ENCODE assay signal across 15 cellular contexts in the genomic region with DNA sequence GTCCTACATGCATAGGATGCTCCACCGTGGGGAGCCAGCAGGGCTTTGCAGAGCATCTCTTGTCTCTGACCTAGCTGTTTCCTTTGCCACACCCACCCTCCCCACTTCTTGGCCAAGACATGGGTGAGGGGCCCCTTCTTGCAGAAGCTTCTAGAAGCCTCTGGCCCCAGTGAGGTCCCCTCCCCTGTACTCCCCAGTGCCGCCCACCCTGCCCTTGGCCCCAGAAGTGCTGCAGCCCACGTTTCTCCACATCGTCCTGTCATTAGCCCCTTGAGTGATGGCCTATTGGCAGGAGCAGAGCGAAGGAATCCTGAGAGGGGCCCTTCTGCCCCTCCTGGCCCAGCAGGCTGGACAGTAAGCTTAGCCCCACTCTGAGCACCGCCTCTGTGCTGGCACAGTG. TPM values are rescaled to one million over a fixed set of nuclear protein-coding genes. Genes with fewer than 3 reads are reported as not detected.
DNase-seq lines count a peak whose midpoint lies in the region; ATAC-seq and TF ChIP-seq lines count a peak whose summit lies in the region.
"Had no signal": no experiment of that assay in that cellular context is flagged by ENCODE, and none has a peak within 500 bp of the region (broad histone marks: within the 10 kb centered on the region; RNA-seq: fewer than 3 reads in every experiment).

No MANE protein-coding gene starts in this region.

- peaks cover 7 to 65% (median 44%) of the 10 kb centered on the region in 11 experiments for H3K36me3 ChIP-seq in BLaER1 treated with 17β-estradiol and CSF1 and Interleukin-3, amounts not matched to agents 10 nM and 100 nM
- no peaks in the 10 kb centered on the region for H3K36me3 ChIP-seq in CD8-positive, alpha-beta T cell (ENCODE audit: insufficient read depth, low read length)

- no peak for DNase-seq in CD8-positive, alpha-beta T cell
- DNase-seq in activated T-helper 1 cell treated with anti-CD3 and anti-CD28 coated beads, Interleukin-12 subunit alpha, Interleukin-12 subunit beta, Interleukin-2, Interleukin-4 antibody, amounts not matched to agents 30 ng/mL and 10 ng/mL and 1 ng/mL, durations not matched to agents 14 hours and 24 hours and 36 hours (ENCODE audit: low spot score), result no peak
- no peak for DNase-seq in glomerular visceral epithelial cell (ENCODE audit: extremely low spot score)
- no peak for DNase-seq in NCI-H2196 (lab: John Stamatoyannopoulos, UW; ENCODE audit: unreplicated experiment)
- no peak for DNase-seq in activated CD4-positive, alpha-beta T cell treated with anti-CD3 and anti-CD28 coated beads, Interleukin-2, amount 50 U/mL, for 4 hours
- DNase-seq: activated CD4-positive, alpha-beta T cell treated with anti-CD3 and anti-CD28 coated beads, Interleukin-2, amount 50 U/mL, for 1 hour; kidney; NCI-H1930; NCI-H69; trophoblast cell had no signal

- H3K9me3 Mint-ChIP-seq in CD8-positive, alpha-beta T cell, result no peaks in the 10 kb centered on the region
- no peaks in the 10 kb centered on the region for H3K9me3 Mint-ChIP-seq in activated T-helper 1 cell treated with anti-CD3 and anti-CD28 coated beads, Interleukin-12 subunit alpha, Interleukin-12 subunit beta, Interleukin-2, Interleukin-4 antibody, amounts not matched to agents 30 ng/mL and 10 ng/mL and 1 ng/mL, durations not matched to agents 14 hours and 24 hours and 36 hours
- peaks cover 4% of the 10 kb centered on the region for H3K9me3 Mint-ChIP-seq in nephron

- no peaks in the 10 kb centered on the region for H3K27me3 Mint-ChIP-seq in CD8-positive, alpha-beta T cell (ENCODE audit: low read depth)
- no peaks in the 10 kb centered on the region for H3K27me3 Mint-ChIP-seq in activated T-helper 1 cell treated with anti-CD3 and anti-CD28 coated beads, Interleukin-12 subunit alpha, Interleukin-12 subunit beta, Interleukin-2, Interleukin-4 antibody, amounts not matched to agents 30 ng/mL and 10 ng/mL and 1 ng/mL, durations not matched to agents 14 hours and 24 hours and 36 hours (ENCODE audit: insufficient read depth)
- H3K27me3 Mint-ChIP-seq in nephron (ENCODE audit: low read depth), result peaks cover 4% of the 10 kb centered on the region

- H4K20me1 ChIP-seq in BLaER1 treated with 17β-estradiol and CSF1 and Interleukin-3, amounts not matched to agents 10 nM and 100 nM, result no peaks in the 10 kb centered on the region

- peak overlapping the region; percentile 65 for H3K4me3 Mint-ChIP-seq in CD8-positive, alpha-beta T cell
- H3K4me3 Mint-ChIP-seq in activated T-helper 1 cell treated with anti-CD3 and anti-CD28 coated beads, Interleukin-12 subunit alpha, Interleukin-12 subunit beta, Interleukin-2, Interleukin-4 antibody, amounts not matched to agents 30 ng/mL and 10 ng/mL and 1 ng/mL, durations not matched to agents 14 hours and 24 hours and 36 hours, result peak overlapping the region; percentile 82
- peak overlapping the region; percentile 71 to 77 (median 75) for H3K4me3 Mint-ChIP-seq in nephron

- peak overlapping the region; percentile 45 for H3K27ac Mint-ChIP-seq in CD8-positive, alpha-beta T cell
- H3K27ac Mint-ChIP-seq in activated T-helper 1 cell treated with anti-CD3 and anti-CD28 coated beads, Interleukin-12 subunit alpha, Interleukin-12 subunit beta, Interleukin-2, Interleukin-4 antibody, amounts not matched to agents 30 ng/mL and 10 ng/mL and 1 ng/mL, durations not matched to agents 14 hours and 24 hours and 36 hours, result peak overlapping the region; percentile 64
- no peak overlapping the region for H3K27ac Mint-ChIP-seq in nephron

- peaks cover 0 to 18% (median 7%) of the 10 kb centered on the region in 11 experiments; a peak in 16 of 22 replicates for H3K9me3 ChIP-seq in BLaER1 treated with 17β-estradiol and CSF1 and Interleukin-3, amounts not matched to agents 10 nM and 100 nM (replicated peaks in 1 of 11)
- no peaks in the 10 kb centered on the region for H3K9me3 ChIP-seq in CD8-positive, alpha-beta T cell (ENCODE audit: low read length)
- H3K9me3 ChIP-seq: mucosa of descending colon had no signal

- H3K4me2 ChIP-seq in BLaER1 treated with 17β-estradiol and CSF1 and Interleukin-3, amounts not matched to agents 10 nM and 100 nM, result peak overlapping the region; percentile 89 to 99 (median 94)

- H3K4me3 ChIP-seq in BLaER1 treated with 17β-estradiol and CSF1 and Interleukin-3, amounts not matched to agents 10 nM and 100 nM, result peak overlapping the region in 8 of 10 experiments; percentile 56 to 75 (median 70); a peak in 12 of 20 replicates
- H3K4me3 ChIP-seq in CD8-positive, alpha-beta T cell (ENCODE audit: low read depth, low read length), result no peak overlapping the region
- H3K4me3 ChIP-seq: mucosa of descending colon had no signal

- peak overlapping the region; percentile 94 to 100 (median 99) for H3K27ac ChIP-seq in BLaER1 treated with 17β-estradiol and CSF1 and Interleukin-3, amounts not matched to agents 10 nM and 100 nM
- no peak overlapping the region for H3K27ac ChIP-seq in CD8-positive, alpha-beta T cell (ENCODE audit: low read depth, low read length)
- H3K27ac ChIP-seq: epithelial cell of prostate had no signal

- no peak for TF ChIP-seq CTCF in CD8-positive, alpha-beta T cell (IDR thresholded peaks at IDR 0.05)
- no peak for TF ChIP-seq CTCF in nephron (IDR thresholded peaks at IDR 0.05; ENCODE audit: unreplicated experiment in 3 of 3)

- H3K4me1 Mint-ChIP-seq in CD8-positive, alpha-beta T cell (ENCODE audit: low read depth), result peaks cover 48% of the 10 kb centered on the region
- H3K4me1 Mint-ChIP-seq in activated T-helper 1 cell treated with anti-CD3 and anti-CD28 coated beads, Interleukin-12 subunit alpha, Interleukin-12 subunit beta, Interleukin-2, Interleukin-4 antibody, amounts not matched to agents 30 ng/mL and 10 ng/mL and 1 ng/mL, durations not matched to agents 14 hours and 24 hours and 36 hours (ENCODE audit: low read depth), result peaks cover 62% of the 10 kb centered on the region
- peaks cover 24% of the 10 kb centered on the region for H3K4me1 Mint-ChIP-seq in nephron

- CTCF ChIA-PET in CD8-positive, alpha-beta T cell (lab: Charles Lee), result interaction anchor here (0.6 kb wide), 1 partner anchor 168 kb away, joined by 3 read pairs; no protein-coding TSS in a partner anchor

- H3K27me3 ChIP-seq in BLaER1 treated with 17β-estradiol and CSF1 and Interleukin-3, amounts not matched to agents 10 nM and 100 nM, result no peaks in the 10 kb centered on the region
- H3K27me3 ChIP-seq in CD8-positive, alpha-beta T cell (ENCODE audit: insufficient read depth, low read length), result no peaks in the 10 kb centered on the region

- peaks cover 4% of the 10 kb centered on the region for H3K36me3 Mint-ChIP-seq in CD8-positive, alpha-beta T cell
- peaks cover 20% of the 10 kb centered on the region for H3K36me3 Mint-ChIP-seq in activated T-helper 1 cell treated with anti-CD3 and anti-CD28 coated beads, Interleukin-12 subunit alpha, Interleukin-12 subunit beta, Interleukin-2, Interleukin-4 antibody, amounts not matched to agents 30 ng/mL and 10 ng/mL and 1 ng/mL, durations not matched to agents 14 hours and 24 hours and 36 hours (ENCODE audit: low read depth)
- no peaks in the 10 kb centered on the region for H3K36me3 Mint-ChIP-seq in nephron (ENCODE audit: low read depth)

- peak overlapping the region; percentile 88 to 100 (median 98) for H3K9ac ChIP-seq in BLaER1 treated with 17β-estradiol and CSF1 and Interleukin-3, amounts not matched to agents 10 nM and 100 nM

- peaks cover 49 to 70% (median 67%) of the 10 kb centered on the region in 10 experiments for H3K4me1 ChIP-seq in BLaER1 treated with 17β-estradiol and CSF1 and Interleukin-3, amounts not matched to agents 10 nM and 100 nM
- H3K4me1 ChIP-seq in CD8-positive, alpha-beta T cell (ENCODE audit: insufficient read depth, low read length), result peaks cover 45% of the 10 kb centered on the region

- intact Hi-C loops in CD8-positive, alpha-beta T cell (cut with DNase I, micrococcal nuclease), result loop anchor here in 1 of 2 experiments (2.0 to 10.0 kb wide), 2 partner anchors 255 to 607 kb away; a partner anchor contains a TSS
- intact Hi-C loops in activated T-helper 1 cell treated with anti-CD3 and anti-CD28 coated beads, Interleukin-12 subunit alpha, Interleukin-12 subunit beta, Interleukin-2, Interleukin-4 antibody, amounts not matched to agents 30 ng/mL and 10 ng/mL and 1 ng/mL, durations not matched to agents 14 hours and 24 hours and 36 hours (cut with micrococcal nuclease), result no loop called here

- no peak for ATAC-seq in CD8-positive, alpha-beta T cell
- ATAC-seq in GM21367 (IDR thresholded peaks at IDR 0.05; ENCODE audit: unreplicated experiment), result no peak
- ATAC-seq: mucosa of descending colon had no signal

- POLR2A ChIA-PET in CD8-positive, alpha-beta T cell (lab: Charles Lee), result no interaction called here

RNA-seq across cellular contexts. Expression of a gene that starts 43.7 kb away (rescaled TPM):
- total RNA-seq in CD8-positive, alpha-beta T cell, result 1 to 10 TPM; 3.9 to 5.4 TPM
- 2.9 and 3.1 TPM in 2 replicates for total RNA-seq in activated T-helper 1 cell treated with anti-CD3 and anti-CD28 coated beads, Interleukin-12 subunit alpha, Interleukin-12 subunit beta, Interleukin-2, Interleukin-4 antibody, amounts not matched to agents 30 ng/mL and 10 ng/mL and 1 ng/mL, durations not matched to agents 14 hours and 24 hours and 36 hours

Comparison
In these comparisons a context has a peak if more than half of its experiments do, and no peak if none do; other contexts are left out.
1. H3K27ac Mint-ChIP-seq: peak in CD8-positive, alpha-beta T cell (single experiment) and activated T-helper 1 cell treated with anti-CD3 and anti-CD28 coated beads, Interleukin-12 subunit alpha, Interleukin-12 subunit beta, Interleukin-2, Interleukin-4 antibody, amounts not matched to agents 30 ng/mL and 10 ng/mL and 1 ng/mL, durations not matched to agents 14 hours and 24 hours and 36 hours (single experiment); none in nephron (0 of 3).
2. Peak in every context shown above with its lines, with median percentiles within 50 percentile points of each other: H3K4me3 Mint-ChIP-seq.